ENCODE assay signal across 10 cellular contexts in genomic region chr1:61951731-61952585, GRCh38.
DNase-seq lines count a peak whose midpoint lies in the region; ATAC-seq, FAIRE-seq and TF ChIP-seq lines count a peak whose summit lies in the region.
"Had no signal": no experiment of that assay in that cellular context is flagged by ENCODE, and none has a peak within 500 bp of the region (broad histone marks: within the 10 kb centered on the region; RNA-seq: fewer than 3 reads in every experiment).

No MANE protein-coding gene starts in this region.

- peak overlapping the region in 3 of 4 experiments; percentile 4 to 36 (median 30); a peak in 4 of 8 replicates for H3K4me3 ChIP-seq in H1 (ENCODE audit: extremely low read depth in 1 of 4, insufficient read depth in 2 of 4, low read depth in 3 of 4, low read length in 4 of 4)
- H3K4me3 ChIP-seq: BLaER1 treated with 17β-estradiol and CSF1 and Interleukin-3, amounts not matched to agents 10 nM and 100 nM; PC-9 had no signal

- ATAC-seq in activated CD4-positive, CD25-positive, alpha-beta regulatory T cell treated with anti-CD3 and anti-CD28 coated beads, Interleukin-2, amount 50 U/mL, for 24 hours: no peak
- no peak for ATAC-seq in GM19023 (IDR thresholded peaks at IDR 0.05; ENCODE audit: unreplicated experiment)

- peak; percentile 23 for DNase-seq in NCI-H748 treated with DMSO at 0.1 percent for 48 hours (lab: John Stamatoyannopoulos, UW)
- DNase-seq in H1 (ENCODE audit: low read depth in 1 of 2, low spot score in 2 of 2): no peak
- no peak for DNase-seq in mesothelial cell of epicardium (ENCODE audit: low spot score in 2 of 2, unreplicated experiment in 2 of 2)
- no peak for DNase-seq in activated CD4-positive, alpha-beta T cell treated with anti-CD3 and anti-CD28 coated beads for 1 hour
- no peak for DNase-seq in OCI-M2 (lab: John Stamatoyannopoulos, UW; ENCODE audit: unreplicated experiment)

- H2BK5ac ChIP-seq in H1 (ENCODE audit: low read depth, low read length): peak overlapping the region; percentile 76; the same call in 1 of the 2 replicates

- no peaks in the 10 kb centered on the region for H4K20me1 ChIP-seq in H1 (replicated peaks in 1 of 2; ENCODE audit: control insufficient read depth in 1 of 2, insufficient read depth in 2 of 2, low read length in 2 of 2)
- H4K20me1 ChIP-seq: BLaER1 treated with 17β-estradiol and CSF1 and Interleukin-3, amounts not matched to agents 10 nM and 100 nM had no signal

- H3K27ac Mint-ChIP-seq in mesothelial cell of epicardium: peak overlapping the region; percentile 85

- H3K9me3 ChIP-seq in ES-I3 (ENCODE audit: control insufficient read depth, insufficient read depth, low read length): no peaks in the 10 kb centered on the region
- H3K9me3 ChIP-seq in H1 (ENCODE audit: insufficient read depth in 2 of 2, low read depth in 1 of 2, low read length in 1 of 2): no peaks in the 10 kb centered on the region
- H3K9me3 ChIP-seq: BLaER1 treated with 17β-estradiol and CSF1 and Interleukin-3, amounts not matched to agents 10 nM and 100 nM had no signal

- H3K4me1 ChIP-seq in ES-I3 (ENCODE audit: insufficient read depth, low read length) (peaks cover 38% of the 10 kb centered on the region), H1 (replicated peaks in 1 of 4; ENCODE audit: control insufficient read depth in 3 of 4, insufficient read depth in 4 of 4, low read length in 3 of 4) (peaks cover 7 to 27% (median 23%) of the 10 kb centered on the region in 4 experiments; a peak in 5 of 7 replicates)
- H3K4me1 ChIP-seq: BLaER1 treated with 17β-estradiol and CSF1 and Interleukin-3, amounts not matched to agents 10 nM and 100 nM had no signal

- no peak overlapping the region for H3K56ac ChIP-seq in H1 (replicated peaks; ENCODE audit: insufficient read length, low read depth, low read length)

- H3K79me2 ChIP-seq in H1 (ENCODE audit: control insufficient read depth in 1 of 2, insufficient read depth in 2 of 2, low read length in 2 of 2): no peaks in the 10 kb centered on the region

- H3K4me2 ChIP-seq in H1 (ENCODE audit: insufficient read depth in 1 of 2, low read depth in 2 of 2, low read length in 2 of 2): peak overlapping the region; percentile 46 to 75
- H3K4me2 ChIP-seq: BLaER1 treated with 17β-estradiol and CSF1 and Interleukin-3, amounts not matched to agents 10 nM and 100 nM; PC-9 had no signal

- peak in 1 of 2 experiments; percentile 73; a peak in 1 of 3 replicates for TF ChIP-seq POLR2A in H1 (IDR thresholded peaks at IDR 0.05; ENCODE audit: control extremely low read depth in 1 of 2, low read depth in 2 of 2, low read length in 2 of 2)

- no peak overlapping the region for H2BK12ac ChIP-seq in H1 (ENCODE audit: low read depth, low read length)

- no peaks in the 10 kb centered on the region for H3K79me1 ChIP-seq in H1 (ENCODE audit: low read depth, low read length)

- H2AFZ ChIP-seq in H1 (ENCODE audit: low read length): no peak overlapping the region
- H2AFZ ChIP-seq: PC-9 had no signal

- peaks cover 8% of the 10 kb centered on the region for H3K9me3 Mint-ChIP-seq in mesothelial cell of epicardium

- peak overlapping the region; percentile 55 for H2BK20ac ChIP-seq in H1 (ENCODE audit: low read length)

- H3K27me3 ChIP-seq in H1 (replicated peaks in 1 of 4; ENCODE audit: control insufficient read depth in 3 of 4, extremely low read depth in 1 of 4, insufficient read depth in 3 of 4, low read length in 3 of 4): no peaks in the 10 kb centered on the region
- H3K27me3 ChIP-seq: BLaER1 treated with 17β-estradiol and CSF1 and Interleukin-3, amounts not matched to agents 10 nM and 100 nM had no signal

- H3K9ac ChIP-seq in ES-I3 (ENCODE audit: low read depth, low read length) (peak overlapping the region; percentile 3; the same call in 1 of the 2 replicates), H1 (replicated peaks in 1 of 4; ENCODE audit: extremely low read depth in 1 of 4, low read depth in 3 of 4, low read length in 3 of 4) (peak overlapping the region in 2 of 4 experiments; percentile 4 to 15; a peak in 1 of 7 replicates)
- H3K9ac ChIP-seq: BLaER1 treated with 17β-estradiol and CSF1 and Interleukin-3, amounts not matched to agents 10 nM and 100 nM had no signal

- TF ChIP-seq CTCF in H1 (IDR thresholded peaks at IDR 0.05; ENCODE audit: control extremely low read depth in 1 of 3, insufficient read depth in 1 of 3, low read depth in 1 of 3, low read length in 3 of 3): no peak
- TF ChIP-seq CTCF in mesothelial cell of epicardium (IDR thresholded peaks at IDR 0.05; ENCODE audit: unreplicated experiment): no peak

- CTCF ChIA-PET in H1 (lab: Charles Lee; ENCODE audit: partially characterized antibody): interaction anchor here (0.8 to 4.1 kb wide), 16 partner anchors 16 to 224 kb away, joined by 3 to 25 read pairs (median 5); no protein-coding TSS in a partner anchor

- H3K36me3 ChIP-seq in ES-I3 (ENCODE audit: insufficient read depth, low read length) (no peaks in the 10 kb centered on the region), H1 (ENCODE audit: control insufficient read depth in 2 of 4, insufficient read depth in 4 of 4, low read length in 3 of 4) (no peaks in the 10 kb centered on the region; a peak in 1 of 8 replicates)
- H3K36me3 ChIP-seq: BLaER1 treated with 17β-estradiol and CSF1 and Interleukin-3, amounts not matched to agents 10 nM and 100 nM had no signal

- FAIRE-seq in H1 (lab: Jason Lieb, UNC): peak; percentile 88

- no peak overlapping the region for H3K4me3 Mint-ChIP-seq in mesothelial cell of epicardium

- POLR2A ChIA-PET in H1 (lab: Charles Lee; ENCODE audit: partially characterized antibody): interaction anchor here (0.6 to 2.0 kb wide), 13 partner anchors 9 to 245 kb away, joined by 3 to 13 read pairs (median 4); no protein-coding TSS in a partner anchor

- 20% methylated on average over 9 of the region's 9 CpGs; no CpG with 5 or more reads in 1 of the 2 experiments for WGBS in H1 (ENCODE audit: extremely low coverage in 1 of 2, insufficient coverage in 1 of 2, insufficient read length in 1 of 2, insufficient replicate concordance in 2 of 2, low coverage in 1 of 2, low lambda C conversion rate in 2 of 2, missing lambda C conversion rate in 1 of 2), 2 experiments

- H4K8ac ChIP-seq in H1 (ENCODE audit: extremely low read depth, insufficient read depth, low read length): no peak overlapping the region

- peak overlapping the region; percentile 40 for H4K5ac ChIP-seq in H1 (ENCODE audit: insufficient read length, low read depth, low read length)

- TF ChIP-seq EP300 in H1 (IDR thresholded peaks at IDR 0.05; ENCODE audit: borderline replicate concordance in 1 of 2, low read depth in 2 of 2, low read length in 2 of 2): no peak

- H3K27ac ChIP-seq in H1 (ENCODE audit: low read depth, low read length): peak overlapping the region; percentile 80
- H3K27ac ChIP-seq: BLaER1 treated with 17β-estradiol and CSF1 and Interleukin-3, amounts not matched to agents 10 nM and 100 nM; PC-9 had no signal

- peaks cover 13% of the 10 kb centered on the region for H3K36me3 Mint-ChIP-seq in mesothelial cell of epicardium

- no peaks in the 10 kb centered on the region for H3K27me3 Mint-ChIP-seq in mesothelial cell of epicardium (ENCODE audit: low read depth)

- 0 out of 4 replicates have a peak, but pooled peaks of 1 of the 2 experiments have one; percentile 6 for TF ChIP-seq RAD21 in H1 (IDR thresholded peaks at IDR 0.05 in 1 of 2, conservative IDR thresholded peaks at IDR 0.05 in 1 of 2; ENCODE audit: low read depth in 2 of 2, low read length in 2 of 2)

- peaks cover 40% of the 10 kb centered on the region for H3K4me1 Mint-ChIP-seq in mesothelial cell of epicardium

- H2AK5ac ChIP-seq in H1 (ENCODE audit: low read depth, low read length): no peak overlapping the region

- no peaks in the 10 kb centered on the region for H3K23me2 ChIP-seq in H1 (ENCODE audit: low read depth, low read length)

- no peak overlapping the region for H3K14ac ChIP-seq in H1 (ENCODE audit: insufficient read length)

- H2BK120ac ChIP-seq in H1 (replicated peaks; ENCODE audit: low read depth, low read length): no peak overlapping the region

- H4K91ac ChIP-seq in H1 (replicated peaks; ENCODE audit: insufficient read length, low read length): no peak overlapping the region

- no peak overlapping the region; the same call in 1 of the 2 replicates for H2BK15ac ChIP-seq in H1 (ENCODE audit: low read length)

- no peak overlapping the region for H3K4ac ChIP-seq in H1 (replicated peaks; ENCODE audit: insufficient read length, low read depth, low read length)

- peak overlapping the region; percentile 28; the same call in 1 of the 2 replicates for H3K18ac ChIP-seq in H1 (ENCODE audit: extremely low read depth, low read length)

- no peak overlapping the region for H3K23ac ChIP-seq in H1 (ENCODE audit: insufficient read length)

TF ChIP-seq in H1, 55 proteins besides CTCF, POLR2A, EP300 and RAD21 (continues in another document):
- TF ChIP-seq SRF (IDR thresholded peaks at IDR 0.05; ENCODE audit: low read depth, low read length): no peak
- no peak for TF ChIP-seq BACH1 (IDR thresholded peaks at IDR 0.05; ENCODE audit: low read length)
- TF ChIP-seq GTF2F1 (IDR thresholded peaks at IDR 0.05; ENCODE audit: borderline replicate concordance, low read depth, low read length): 0 out of 2 replicates have a peak, but pooled peaks have one; percentile 26
- TF ChIP-seq SP2 (IDR thresholded peaks at IDR 0.05; ENCODE audit: low read length): no peak
- no peak for TF ChIP-seq CREB1 (IDR thresholded peaks at IDR 0.05)
- no peak for TF ChIP-seq RNF2 (IDR thresholded peaks at IDR 0.05; ENCODE audit: borderline replicate concordance, low read depth, low read length, missing control alignments, poor library complexity, severe bottlenecking)
- TF ChIP-seq GABPA (IDR thresholded peaks at IDR 0.05; ENCODE audit: borderline replicate concordance, insufficient read depth, low read length): no peak
- no peak for TF ChIP-seq CBX8 (IDR thresholded peaks at IDR 0.05; ENCODE audit: borderline replicate concordance, low read depth, low read length)
- no peak for TF ChIP-seq RXRA (IDR thresholded peaks at IDR 0.05; ENCODE audit: insufficient read depth, low read depth, low read length)
- no peak for TF ChIP-seq CHD1 (IDR thresholded peaks at IDR 0.05; ENCODE audit: low read depth, low read length)
- no peak for TF ChIP-seq BRCA1 (IDR thresholded peaks at IDR 0.05; ENCODE audit: low read depth, low read length)
- no peak for TF ChIP-seq SUZ12 (IDR thresholded peaks at IDR 0.05; ENCODE audit: low read length)
